23 cellular contexts compared by ENCODE assay signal in genomic region chr4:119035941-119036737, GRCh38.
DNase-seq lines count a peak whose midpoint lies in the region; ATAC-seq, FAIRE-seq and TF ChIP-seq lines count a peak whose summit lies in the region.
"Had no signal": no experiment of that assay in that cellular context is flagged by ENCODE, and none has a peak within 500 bp of the region (broad histone marks: within the 10 kb centered on the region; RNA-seq: fewer than 3 reads in every experiment).

No MANE protein-coding gene starts in this region.

- FAIRE-seq in astrocyte (lab: Jason Lieb, UNC) (no peak), kidney (lab: Jason Lieb, UNC) (no peak)
- FAIRE-seq: GM12878 had no signal

- H3K4me3 ChIP-seq in astrocyte (ENCODE audit: insufficient read depth, low read depth, low read length), result no peak overlapping the region
- H3K4me3 ChIP-seq in kidney (ENCODE audit: low read length in 2 of 2), result no peak overlapping the region
- H3K4me3 ChIP-seq in stomach, result peak overlapping the region in 2 of 4 donors; percentile 41
- H3K4me3 ChIP-seq: body of pancreas, GM12878, prostate gland had no signal

- no peaks in the 10 kb centered on the region for H3K27me3 Mint-ChIP-seq in astrocyte (ENCODE audit: low read depth, unreplicated experiment)
- H3K27me3 Mint-ChIP-seq: activated CD4-positive, alpha-beta T cell treated with anti-CD3 and anti-CD28 coated beads for 36 hours had no signal

- no peak overlapping the region for H3K4me2 ChIP-seq in astrocyte (ENCODE audit: low read length)

- H3K27ac ChIP-seq in astrocyte (ENCODE audit: low read depth, low read length) (no peak overlapping the region), kidney (ENCODE audit: low read depth in 2 of 2, low read length in 2 of 2) (peak overlapping the region in 1 of 2 donors; percentile 19), stomach (peak overlapping the region in 4 of 5 donors; percentile 59 to 93 (median 84))
- H3K27ac ChIP-seq: body of pancreas had no signal

- H3K4me1 ChIP-seq in astrocyte (ENCODE audit: insufficient read depth, low read length), result peaks cover 25% of the 10 kb centered on the region
- peaks cover under 1 to 6% of the 10 kb centered on the region in 2 donors for H3K4me1 ChIP-seq in kidney (ENCODE audit: control insufficient read depth in 1 of 2, insufficient read depth in 1 of 2, low read depth in 1 of 2, low read length in 2 of 2)
- H3K4me1 ChIP-seq in stomach, result peaks cover 3 to 37% (median 21%) of the 10 kb centered on the region in 4 donors
- H3K4me1 ChIP-seq: body of pancreas, prostate gland had no signal

- no peaks in the 10 kb centered on the region for H3K79me2 ChIP-seq in astrocyte (ENCODE audit: insufficient read depth, low read length)

- 72 to 92% (median 83%) methylated on average over 9 of the region's 9 CpGs for WGBS in stomach, 5 donors

- no peaks in the 10 kb centered on the region for H3K9me3 Mint-ChIP-seq in astrocyte (ENCODE audit: unreplicated experiment)
- H3K9me3 Mint-ChIP-seq: effector memory CD8-positive, alpha-beta T cell; naive B cell; T-helper 2 cell treated with Interferon-gamma antibody and Interleukin-4, amounts not matched to agents 5 μg/mL and 100 μg/mL, for 36 hours had no signal

- H3K36me3 ChIP-seq in astrocyte (ENCODE audit: insufficient read depth, low read length) (no peaks in the 10 kb centered on the region), kidney (ENCODE audit: control insufficient read depth in 1 of 2, insufficient read depth in 2 of 2, low read length in 2 of 2) (no peaks in the 10 kb centered on the region), stomach (peaks cover under 1 to 39% (median 7%) of the 10 kb centered on the region in 4 donors)
- H3K36me3 ChIP-seq: prostate gland had no signal

- no peak overlapping the region for H3K9ac ChIP-seq in astrocyte (ENCODE audit: low read length)
- H3K9ac ChIP-seq in kidney (ENCODE audit: low read length in 2 of 2), result no peak overlapping the region

- H3K4me1 Mint-ChIP-seq in astrocyte (ENCODE audit: low read depth, unreplicated experiment), result peaks cover 28% of the 10 kb centered on the region
- H3K4me1 Mint-ChIP-seq: naive B cell had no signal

- H4K20me1 ChIP-seq in astrocyte (ENCODE audit: insufficient read depth, low read length), result no peaks in the 10 kb centered on the region

- no peak for ATAC-seq in GM19467 (IDR thresholded peaks at IDR 0.05; ENCODE audit: unreplicated experiment)
- ATAC-seq: activated CD4-positive, alpha-beta T cell treated with anti-CD3 and anti-CD28 coated beads for 36 hours; body of pancreas; effector memory CD8-positive, alpha-beta T cell; GM12878; left lobe of liver had no signal

- intact Hi-C loops in kidney (cut with DNase I), result no loop called here
- intact Hi-C loops in stomach (cut with DNase I; ENCODE audit: low total_unique reads), result loop anchor here (10.0 kb wide), 1 partner anchor 249 kb away; no protein-coding TSS in a partner anchor

- no peak for TF ChIP-seq CTCF in astrocyte (IDR thresholded peaks at IDR 0.05; ENCODE audit: insufficient read depth, low read depth, low read length)
- no peak for TF ChIP-seq CTCF in kidney (IDR thresholded peaks at IDR 0.05; ENCODE audit: borderline replicate concordance, extremely low read depth, insufficient read depth)
- TF ChIP-seq CTCF in stomach (IDR thresholded peaks at IDR 0.05), result no peak

- no peak for TF ChIP-seq POLR2A in stomach (IDR thresholded peaks at IDR 0.05)

- peak overlapping the region; percentile 76 for H3K27ac Mint-ChIP-seq in astrocyte (ENCODE audit: unreplicated experiment)
- H3K27ac Mint-ChIP-seq: activated CD4-positive, alpha-beta T cell treated with anti-CD3 and anti-CD28 coated beads for 36 hours; effector memory CD8-positive, alpha-beta T cell; T-helper 2 cell treated with Interferon-gamma antibody and Interleukin-4, amounts not matched to agents 5 μg/mL and 100 μg/mL, for 36 hours had no signal

- H3K36me3 Mint-ChIP-seq in astrocyte (ENCODE audit: low read depth, unreplicated experiment), result peaks cover 5% of the 10 kb centered on the region
- H3K36me3 Mint-ChIP-seq: naive B cell had no signal

- no peaks in the 10 kb centered on the region for H3K9me3 ChIP-seq in astrocyte (ENCODE audit: insufficient read depth, low read depth, low read length)
- H3K9me3 ChIP-seq in kidney (ENCODE audit: control insufficient read depth in 1 of 2, low read length in 2 of 2), result no peaks in the 10 kb centered on the region
- no peaks in the 10 kb centered on the region for H3K9me3 ChIP-seq in stomach
- H3K9me3 ChIP-seq: body of pancreas, prostate gland had no signal

- no peak overlapping the region for H2AFZ ChIP-seq in astrocyte (ENCODE audit: low read depth, low read length)

- TF ChIP-seq EP300 in stomach (IDR thresholded peaks at IDR 0.05), result no peak

- H3K27me3 ChIP-seq in astrocyte (ENCODE audit: insufficient read depth, low read length), result no peaks in the 10 kb centered on the region
- no peaks in the 10 kb centered on the region for H3K27me3 ChIP-seq in stomach
- H3K27me3 ChIP-seq: body of pancreas had no signal

- DNase-seq in ELR (ENCODE audit: low read depth) (peak; percentile 34), astrocyte (ENCODE audit: low read depth) (peak; percentile 30), kidney (peak; percentile 78), stomach (no peak), cortex of kidney (lab: John Stamatoyannopoulos, UW) (no peak), nucleus accumbens (lab: John Stamatoyannopoulos, UW) (no peak)
- DNase-seq in activated T-cell treated with anti-CD3 and anti-CD28 coated beads, Interleukin-2, amount 50 U/mL, for 48 hours, result no peak
- DNase-seq: activated CD4-positive, alpha-beta T cell treated with anti-CD3 and anti-CD28 coated beads for 36 hours; activated naive CD4-positive, alpha-beta T cell treated with Interleukin-2 at 50 U/mL for 16 hours; AML-193; body of pancreas; COR-L47; effector memory CD8-positive, alpha-beta T cell; MV-4-11; naive B cell; NCI-H2081; NCI-H510A treated with DMSO at 0.1 percent for 48 hours; substantia nigra had no signal

- H3K4me3 Mint-ChIP-seq in astrocyte (ENCODE audit: unreplicated experiment), result no peak overlapping the region
- H3K4me3 Mint-ChIP-seq: activated CD4-positive, alpha-beta T cell treated with anti-CD3 and anti-CD28 coated beads for 36 hours; effector memory CD8-positive, alpha-beta T cell; naive B cell; T-helper 2 cell treated with Interferon-gamma antibody and Interleukin-4, amounts not matched to agents 5 μg/mL and 100 μg/mL, for 36 hours had no signal

Comparison
In these comparisons a context has a peak if more than half of its experiments do, and no peak if none do; other contexts are left out.
1. DNase-seq: peak in ELR (single experiment), astrocyte (single experiment) and kidney (single experiment); none in stomach (single experiment), cortex of kidney (single experiment), nucleus accumbens (0 of 56) and activated T-cell treated with anti-CD3 and anti-CD28 coated beads, Interleukin-2, amount 50 U/mL, for 48 hours (0 of 2).